ENCODE assay signal across 9 cellular contexts in genomic region chr17:35726609-35727460, GRCh38. TPM values are rescaled to one million over a fixed set of nuclear protein-coding genes. Genes with fewer than 3 reads are reported as not detected.
DNase-seq lines count a peak whose midpoint lies in the region; ATAC-seq and TF ChIP-seq lines count a peak whose summit lies in the region.
"Had no signal": no experiment of that assay in that cellular context is flagged by ENCODE, and none has a peak within 500 bp of the region (broad histone marks: within the 10 kb centered on the region; RNA-seq: fewer than 3 reads in every experiment).

No MANE protein-coding gene starts in this region.

- H3K9me3 ChIP-seq in heart left ventricle (no peaks in the 10 kb centered on the region), subcutaneous abdominal adipose tissue (ENCODE audit: control insufficient read depth in 5 of 5, low read length in 5 of 5) (no peaks in the 10 kb centered on the region)

- H3K27ac ChIP-seq in RWPE1 (peak overlapping the region; percentile 50), heart left ventricle (peak overlapping the region in 4 of 12 donors; percentile 19 to 48 (median 31)), subcutaneous abdominal adipose tissue (ENCODE audit: low read depth, low read length) (peak overlapping the region; percentile 78)
- H3K27ac ChIP-seq: 22Rv1 had no signal

- H3K36me3 ChIP-seq in heart left ventricle (peaks cover 0 to 60% (median 38%) of the 10 kb centered on the region in 9 donors), subcutaneous abdominal adipose tissue (ENCODE audit: control insufficient read depth in 5 of 5, insufficient read depth in 5 of 5, low read length in 5 of 5) (peaks cover 17 to 38% (median 22%) of the 10 kb centered on the region in 5 donors)

- TF ChIP-seq POLR2A in heart left ventricle (IDR thresholded peaks at IDR 0.05) = no peak

- TF ChIP-seq CTCF in RWPE1 (conservative IDR thresholded peaks at IDR 0.05; ENCODE audit: low read depth) (no peak), heart left ventricle (IDR thresholded peaks at IDR 0.05) (no peak)

- POLR2A ChIA-PET in RWPE1 (lab: Yijun Ruan, JAX; ENCODE audit: low non-redundant PET) = no interaction called here

- 49 to 51% (median 50%) methylated on average over 9 of the region's 9 CpGs for WGBS in heart left ventricle, 4 donors

- peak overlapping the region in 1 of 5 donors; percentile 61 for H3K9ac ChIP-seq in subcutaneous abdominal adipose tissue (ENCODE audit: low read length in 5 of 5)

- H3K4me1 ChIP-seq in heart left ventricle (peaks cover 0 to 37% (median 21%) of the 10 kb centered on the region in 12 donors), subcutaneous abdominal adipose tissue (ENCODE audit: control insufficient read depth in 5 of 5, insufficient read depth in 5 of 5, low read length in 5 of 5) (peaks cover 11 to 37% (median 30%) of the 10 kb centered on the region in 5 donors)

- H3K27me3 ChIP-seq in heart left ventricle (no peaks in the 10 kb centered on the region), subcutaneous abdominal adipose tissue (ENCODE audit: control insufficient read depth in 5 of 5, insufficient read depth in 4 of 5, low read length in 5 of 5) (no peaks in the 10 kb centered on the region)

- intact Hi-C loops in heart left ventricle (cut with DNase I) = no loop called here

- DNase-seq in DMS53 (lab: John Stamatoyannopoulos, UW) (peak; percentile 10), DMS53 treated with DMSO at 0.1 percent for 48 hours (lab: John Stamatoyannopoulos, UW; ENCODE audit: unreplicated experiment) (no peak), RWPE1 (ENCODE audit: low spot score) (peak; percentile 71), heart left ventricle (peak in 4 of 5 donors; percentile 60 to 78 (median 70)), NCI-H187 treated with DMSO at 0.1 percent for 48 hours (lab: John Stamatoyannopoulos, UW) (no peak), NCI-H526 (lab: John Stamatoyannopoulos, UW) (no peak)

- H3K4me3 ChIP-seq in heart left ventricle = no peak overlapping the region
- peak overlapping the region in 1 of 5 donors; percentile 7 for H3K4me3 ChIP-seq in subcutaneous abdominal adipose tissue (ENCODE audit: low read depth in 1 of 5, low read length in 5 of 5)

- peak in 3 of 4 donors; percentile 23 to 34 (median 26) for ATAC-seq in heart left ventricle
- ATAC-seq in GM21737 (IDR thresholded peaks at IDR 0.05; ENCODE audit: unreplicated experiment) = no peak

- CTCF ChIA-PET in RWPE1 (lab: Yijun Ruan, JAX) = interaction anchor here (0.5 to 2.4 kb wide), 4 partner anchors 9 to 258 kb away, joined by 3 to 7 read pairs (median 4); no protein-coding TSS in a partner anchor

RNA-seq across cellular contexts. Expression of gene RASL10B, which starts 4.6 kb away (rescaled TPM):
- total RNA-seq in heart left ventricle = 10 to 100 TPM in 5 of 9 donors, 1 to 10 TPM in 4; 8.2 to 78.7 (median 13.0) TPM
- 10 to 100 TPM in 1 of 2 donors, 1 to 10 TPM in 1; 7.6 to 12.2 TPM for polyA plus RNA-seq in heart left ventricle

RNA-seq across cellular contexts. Expression of gene GAS2L2, which starts 26.2 kb away (rescaled TPM):
- total RNA-seq in heart left ventricle = under 1 TPM in 4 of 9 donors, not detected in 5; 0.10 to 0.28 (median 0.12) TPM
- polyA plus RNA-seq in heart left ventricle = under 1 TPM in 1 of 2 donors, not detected in 1; 0.06 TPM

RNA-seq across cellular contexts. Expression of gene C17orf50, which starts 33.9 kb away (rescaled TPM):
- not detected for total RNA-seq in heart left ventricle
- under 1 TPM in 1 of 2 donors, not detected in 1; 0.19 TPM for polyA plus RNA-seq in heart left ventricle

Comparison
In these comparisons a context has a peak if more than half of its experiments do, and no peak if none do; other contexts are left out.
1. DNase-seq: peak in DMS53 (single experiment), RWPE1 (single experiment) and heart left ventricle (4 of 5); none in DMS53 treated with DMSO at 0.1 percent for 48 hours (single experiment), NCI-H187 treated with DMSO at 0.1 percent for 48 hours (single experiment) and NCI-H526 (0 of 2).